Comparison of ENCODE assay signal across 19 cellular contexts in genomic region chr16:86308514-86308913, GRCh38.
DNase-seq lines count a peak whose midpoint lies in the region; ATAC-seq, FAIRE-seq and TF ChIP-seq lines count a peak whose summit lies in the region.
"Had no signal": no experiment of that assay in that cellular context is flagged by ENCODE, and none has a peak within 500 bp of the region (broad histone marks: within the 10 kb centered on the region; RNA-seq: fewer than 3 reads in every experiment).

No MANE protein-coding gene starts in this region.

- TF ChIP-seq RAD21 in A549 (conservative IDR thresholded peaks at IDR 0.05 in 1 of 2, IDR thresholded peaks at IDR 0.05 in 1 of 2), result no peak

- no peak overlapping the region for H4K5ac ChIP-seq in mesendoderm (ENCODE audit: low read length)

- no peak overlapping the region for H2BK15ac ChIP-seq in mesendoderm (replicated peaks; ENCODE audit: low read depth)

- no peak for DNase-seq in A549 (ENCODE audit: low read depth in 1 of 2, low spot score in 1 of 2)
- DNase-seq in RWPE1 (ENCODE audit: low spot score), result no peak
- no peak for DNase-seq in mesendoderm
- peak; percentile 79 for DNase-seq in posterior vena cava (ENCODE audit: low spot score)
- DNase-seq in NCI-H2107 treated with DMSO at 0.1 percent for 48 hours (lab: John Stamatoyannopoulos, UW; ENCODE audit: unreplicated experiment), result no peak
- no peak for DNase-seq in T1000 (lab: John Stamatoyannopoulos, UW)
- DNase-seq in CD4-positive, alpha-beta memory T cell, result no peak
- no peak for DNase-seq in GF-D8 (lab: John Stamatoyannopoulos, UW)
- DNase-seq: 8988T; BE2C; C1 segment of cervical spinal cord; Caco-2; CD4-positive, CD25-positive, alpha-beta regulatory T cell; DMS153; DMS79; GDM1; H9 had no signal

- POLR2A ChIA-PET in A549 (lab: Yijun Ruan, JAX) (no interaction called here), RWPE1 (lab: Yijun Ruan, JAX; ENCODE audit: low non-redundant PET) (no interaction called here)
- POLR2A ChIA-PET in CD4-positive, alpha-beta memory T cell (lab: Charles Lee; ENCODE audit: partially characterized antibody), result no interaction called here

- H3K18ac ChIP-seq in mesendoderm (ENCODE audit: low read length), result no peak overlapping the region

- H3K9me3 Mint-ChIP-seq in CD4-positive, alpha-beta memory T cell, result no peaks in the 10 kb centered on the region
- H3K9me3 Mint-ChIP-seq: H9 had no signal

- no peaks in the 10 kb centered on the region for H3K27me3 ChIP-seq in mesendoderm (ENCODE audit: insufficient read depth, low read length, poor library complexity)
- H3K27me3 ChIP-seq in CD4-positive, alpha-beta memory T cell (ENCODE audit: insufficient read depth, low read length), result no peaks in the 10 kb centered on the region

- TF ChIP-seq POLR2A in A549 (IDR thresholded peaks at IDR 0.05; ENCODE audit: low read length), result no peak

- peaks cover 11% of the 10 kb centered on the region; the same call in 2 of the 3 replicates for H3K4me1 ChIP-seq in A549
- H3K4me1 ChIP-seq in mesendoderm (ENCODE audit: control insufficient read depth, low read depth, low read length), result peaks cover 4% of the 10 kb centered on the region
- H3K4me1 ChIP-seq in CD4-positive, alpha-beta memory T cell (ENCODE audit: insufficient read depth, low read length), result no peaks in the 10 kb centered on the region
- H3K4me1 ChIP-seq: BE2C, Caco-2 had no signal

- intact Hi-C loops in posterior vena cava (cut with DNase I), result no loop called here
- intact Hi-C loops in CD4-positive, alpha-beta memory T cell (cut with micrococcal nuclease), result no loop called here

- no peaks in the 10 kb centered on the region for H3K79me1 ChIP-seq in mesendoderm (ENCODE audit: low read length)

- no peak overlapping the region for H4K8ac ChIP-seq in mesendoderm (ENCODE audit: low read depth, low read length)

- H3K4me2 ChIP-seq in A549 (no peak overlapping the region), mesendoderm (ENCODE audit: low read length) (no peak overlapping the region)

- H2AK5ac ChIP-seq in mesendoderm (ENCODE audit: low read length), result no peak overlapping the region

- CTCF ChIA-PET in A549 (lab: Yijun Ruan, JAX) (interaction anchor here (0.6 to 1.2 kb wide), 3 partner anchors 11 to 487 kb away, joined by 3 read pairs; no protein-coding TSS in a partner anchor), RWPE1 (lab: Yijun Ruan, JAX) (interaction anchor here (0.5 to 0.6 kb wide), 2 partner anchors 98 to 754 kb away, joined by 3 to 4 read pairs; no protein-coding TSS in a partner anchor)
- CTCF ChIA-PET in CD4-positive, alpha-beta memory T cell (lab: Charles Lee; ENCODE audit: partially characterized antibody), result no interaction called here

- no peak for TF ChIP-seq EP300 in A549 (IDR thresholded peaks at IDR 0.05)

- no peaks in the 10 kb centered on the region for H3K9me3 ChIP-seq in A549
- no peaks in the 10 kb centered on the region for H3K9me3 ChIP-seq in CD4-positive, alpha-beta memory T cell (ENCODE audit: control insufficient read depth in 1 of 2, low read length in 2 of 2)
- H3K9me3 ChIP-seq: BE2C, Caco-2 had no signal

- H3K4me3 ChIP-seq in A549 (no peak overlapping the region), mesendoderm (ENCODE audit: low read length) (no peak overlapping the region)
- no peak overlapping the region for H3K4me3 ChIP-seq in CD4-positive, alpha-beta memory T cell (ENCODE audit: low read length in 2 of 2)

- FAIRE-seq in A549 (lab: Jason Lieb, UNC), result no peak
- FAIRE-seq: H1, HepG2 had no signal

- H3K4me3 Mint-ChIP-seq in CD4-positive, alpha-beta memory T cell, result no peak overlapping the region
- H3K4me3 Mint-ChIP-seq: CD4-positive, CD25-positive, alpha-beta regulatory T cell; H9 had no signal

- H3K27me3 Mint-ChIP-seq in CD4-positive, alpha-beta memory T cell, result peaks cover 2 to 13% of the 10 kb centered on the region in 2 donors
- H3K27me3 Mint-ChIP-seq: CD4-positive, CD25-positive, alpha-beta regulatory T cell had no signal

- H3K36me3 Mint-ChIP-seq in CD4-positive, alpha-beta memory T cell, result no peaks in the 10 kb centered on the region
- H3K36me3 Mint-ChIP-seq: CD4-positive, CD25-positive, alpha-beta regulatory T cell had no signal

- peak overlapping the region; percentile 20 for H2BK5ac ChIP-seq in mesendoderm (ENCODE audit: low read length)

- no peaks in the 10 kb centered on the region for H3K79me2 ChIP-seq in mesendoderm (ENCODE audit: control insufficient read depth, insufficient read depth, low read length)

- H3K9ac ChIP-seq in mesendoderm (ENCODE audit: low read length), result no peak overlapping the region

- H3K36me3 ChIP-seq in mesendoderm (ENCODE audit: control insufficient read depth, insufficient read depth, low read length), result no peaks in the 10 kb centered on the region
- no peaks in the 10 kb centered on the region for H3K36me3 ChIP-seq in CD4-positive, alpha-beta memory T cell (ENCODE audit: insufficient read depth, low read length)
- H3K36me3 ChIP-seq: BE2C had no signal

- 81% methylated on average over 10 of the region's 10 CpGs for WGBS in A549 (ENCODE audit: missing lambda C conversion rate)
- no CpG with 5 or more reads among the region's 10 CpGs for WGBS in mesendoderm (ENCODE audit: extremely low coverage, insufficient coverage, low lambda C conversion rate)

- H3K27ac ChIP-seq in A549 (peak overlapping the region; percentile 52 to 70; a peak in 2 of 6 replicates), RWPE1 (peak overlapping the region; percentile 38; the same call in 1 of the 2 replicates), mesendoderm (ENCODE audit: low read depth, low read length) (no peak overlapping the region)
- H3K27ac ChIP-seq in CD4-positive, alpha-beta memory T cell (ENCODE audit: low read depth, low read length), result no peak overlapping the region

- no peak overlapping the region for H3K4ac ChIP-seq in mesendoderm (ENCODE audit: low read depth, low read length)

- H3K23ac ChIP-seq in mesendoderm (ENCODE audit: low read length), result no peak overlapping the region

- ATAC-seq in A549, result no peak
- ATAC-seq: HepG2 had no signal

- no peak for TF ChIP-seq CTCF in A549 (IDR thresholded peaks at IDR 0.05)
- no peak for TF ChIP-seq CTCF in RWPE1 (conservative IDR thresholded peaks at IDR 0.05; ENCODE audit: low read depth)

- no peak overlapping the region for H3K27ac Mint-ChIP-seq in CD4-positive, alpha-beta memory T cell

- H2BK120ac ChIP-seq in mesendoderm (ENCODE audit: low read depth, low read length), result no peak overlapping the region

- H3K56ac ChIP-seq in mesendoderm (ENCODE audit: low read length), result peak overlapping the region; percentile 31

- no peaks in the 10 kb centered on the region for H3K4me1 Mint-ChIP-seq in CD4-positive, alpha-beta memory T cell
- H3K4me1 Mint-ChIP-seq: CD4-positive, CD25-positive, alpha-beta regulatory T cell had no signal

TF ChIP-seq in A549, 52 proteins besides CTCF, POLR2A, EP300 and RAD21:
- no peak for TF ChIP-seq TP53 (CRISPR knock-in tag; IDR thresholded peaks at IDR 0.05)
- no peak for TF ChIP-seq SREBF2 (IDR thresholded peaks at IDR 0.05)
- no peak for TF ChIP-seq PHF8 (IDR thresholded peaks at IDR 0.05; ENCODE audit: borderline replicate concordance, low read depth)
TF ChIP-seq in A549: peak in this region for 0.

Comparison
In these comparisons a context has a peak if more than half of its experiments do, and no peak if none do; other contexts are left out.
1. H3K27ac ChIP-seq: peak in A549 (2 of 2) and RWPE1 (single experiment); none in mesendoderm (single experiment) and CD4-positive, alpha-beta memory T cell (single experiment).